In genomic region chr17:12055889-12056288, GRCh38 we compare ENCODE assay signal across 26 cellular contexts. TPM values are rescaled to one million over a fixed set of nuclear protein-coding genes. Genes with fewer than 3 reads are reported as not detected.
A peak's percentile ranks its signal among the peaks of the same experiment; 100 is the strongest.
DNase-seq lines count a peak whose midpoint lies in the region; ATAC-seq, FAIRE-seq and TF ChIP-seq lines count a peak whose summit lies in the region.
"Had no signal": no experiment of that assay in that cellular context is flagged by ENCODE, and none has a peak within 500 bp of the region (broad histone marks: within the 10 kb centered on the region; RNA-seq: fewer than 3 reads in every experiment).

No MANE protein-coding gene starts in this region.

- H3K27ac Mint-ChIP-seq in activated T-helper 17 cell treated with anti-CD3 and anti-CD28 coated beads, Interleukin-2, amount 50 U/mL, for 72 hours = peak overlapping the region; percentile 51
- peak overlapping the region; percentile 24 to 51 for H3K27ac Mint-ChIP-seq in natural killer cell
- H3K27ac Mint-ChIP-seq: memory B cell had no signal

- H3K27ac ChIP-seq in HUES6 (ENCODE audit: low read depth, low read length) = peak overlapping the region; percentile 77; the same call in 1 of the 2 replicates
- no peak overlapping the region for H3K27ac ChIP-seq in kidney (ENCODE audit: low read depth in 2 of 2, low read length in 2 of 2)
- H3K27ac ChIP-seq: heart left ventricle, RWPE1, SK-N-MC, suprapubic skin had no signal

- no peak overlapping the region for H3K4me3 ChIP-seq in HUES6 (ENCODE audit: low read depth, low read length)
- H3K4me3 ChIP-seq in kidney (ENCODE audit: low read length in 2 of 2) = no peak overlapping the region
- H3K4me3 ChIP-seq: HAP-1, heart left ventricle, SK-N-MC, suprapubic skin had no signal

- peaks cover 50% of the 10 kb centered on the region for H3K36me3 Mint-ChIP-seq in activated T-helper 17 cell treated with anti-CD3 and anti-CD28 coated beads, Interleukin-2, amount 50 U/mL, for 72 hours (ENCODE audit: low read depth)
- H3K36me3 Mint-ChIP-seq in natural killer cell = no peaks in the 10 kb centered on the region

- H3K36me3 ChIP-seq in HUES6 (ENCODE audit: control insufficient read depth, insufficient read depth, low read length) = no peaks in the 10 kb centered on the region
- no peaks in the 10 kb centered on the region for H3K36me3 ChIP-seq in kidney (ENCODE audit: control insufficient read depth in 1 of 2, insufficient read depth in 2 of 2, low read length in 2 of 2)
- H3K36me3 ChIP-seq: HAP-1, suprapubic skin had no signal

- no peak overlapping the region for H3K9ac ChIP-seq in HUES6 (ENCODE audit: low read length)
- H3K9ac ChIP-seq in kidney (ENCODE audit: low read length in 2 of 2) = no peak overlapping the region

- TF ChIP-seq CTCF in natural killer cell (IDR thresholded peaks at IDR 0.05) (no peak), kidney (IDR thresholded peaks at IDR 0.05; ENCODE audit: borderline replicate concordance, extremely low read depth, insufficient read depth) (no peak)

- H3K4me1 ChIP-seq in HUES6 (ENCODE audit: control insufficient read depth, insufficient read depth, low read length) (peaks cover 35% of the 10 kb centered on the region), kidney (ENCODE audit: control insufficient read depth in 1 of 2, insufficient read depth in 1 of 2, low read depth in 1 of 2, low read length in 2 of 2) (no peaks in the 10 kb centered on the region)
- H3K4me1 ChIP-seq: suprapubic skin had no signal

- intact Hi-C loops in natural killer cell (cut with micrococcal nuclease) = no loop called here
- intact Hi-C loops in kidney (cut with DNase I) = no loop called here

- DNase-seq in activated CD4-positive, CD25-positive, alpha-beta regulatory T cell (lab: John Stamatoyannopoulos, UW) = no peak
- DNase-seq in natural killer cell (no peak), UCSD-AML1 (lab: John Stamatoyannopoulos, UW; ENCODE audit: unreplicated experiment) (no peak), kidney (no peak), C1 segment of cervical spinal cord (lab: John Stamatoyannopoulos, UW) (no peak)
- DNase-seq: activated CD4-positive, alpha-beta T cell treated with anti-CD3 and anti-CD28 coated beads for 1 hour; activated gamma-delta T cell; AML-193; DMS79 treated with DMSO at 0.1 percent for 48 hours; effector CD8-positive, alpha-beta T cell; foreskin fibroblast; heart left ventricle; left colon; NCI-H1105; NCI-H1930; T1000 had no signal

- ATAC-seq in activated CD4-positive, CD25-positive, alpha-beta regulatory T cell treated with anti-CD3 and anti-CD28 coated beads, Interleukin-2, amount 50 U/mL, for 24 hours = peak; percentile 44 to 60
- no peak for ATAC-seq in activated T-helper 17 cell treated with anti-CD3 and anti-CD28 coated beads, Interleukin-2, amount 50 U/mL, for 72 hours (replicated peaks)
- no peak for ATAC-seq in natural killer cell
- ATAC-seq: heart left ventricle, left colon had no signal

- FAIRE-seq in kidney (lab: Jason Lieb, UNC) = no peak
- FAIRE-seq: bronchial epithelial cell, colon had no signal

- H3K4me3 Mint-ChIP-seq in activated T-helper 17 cell treated with anti-CD3 and anti-CD28 coated beads, Interleukin-2, amount 50 U/mL, for 72 hours = no peak overlapping the region
- no peak overlapping the region for H3K4me3 Mint-ChIP-seq in natural killer cell
- H3K4me3 Mint-ChIP-seq: memory B cell had no signal

- peaks cover 10% of the 10 kb centered on the region for H3K4me1 Mint-ChIP-seq in activated T-helper 17 cell treated with anti-CD3 and anti-CD28 coated beads, Interleukin-2, amount 50 U/mL, for 72 hours
- peaks cover 63 to 67% of the 10 kb centered on the region in 2 donors for H3K4me1 Mint-ChIP-seq in natural killer cell

- H3K27me3 Mint-ChIP-seq in activated T-helper 17 cell treated with anti-CD3 and anti-CD28 coated beads, Interleukin-2, amount 50 U/mL, for 72 hours = no peaks in the 10 kb centered on the region
- H3K27me3 Mint-ChIP-seq in natural killer cell (ENCODE audit: low read depth in 2 of 2) = no peaks in the 10 kb centered on the region
- H3K27me3 Mint-ChIP-seq: memory B cell had no signal

- H3K27me3 ChIP-seq in HUES6 (ENCODE audit: control insufficient read depth, insufficient read depth, low read length) = no peaks in the 10 kb centered on the region
- H3K27me3 ChIP-seq: heart left ventricle, suprapubic skin had no signal

- H3K9me3 ChIP-seq in HUES6 (ENCODE audit: control insufficient read depth, insufficient read depth, low read depth, low read length) (no peaks in the 10 kb centered on the region), kidney (ENCODE audit: control insufficient read depth in 1 of 2, low read length in 2 of 2) (no peaks in the 10 kb centered on the region)
- H3K9me3 ChIP-seq: HAP-1, heart left ventricle, suprapubic skin had no signal

- H3K9me3 Mint-ChIP-seq in activated T-helper 17 cell treated with anti-CD3 and anti-CD28 coated beads, Interleukin-2, amount 50 U/mL, for 72 hours = no peaks in the 10 kb centered on the region
- no peaks in the 10 kb centered on the region for H3K9me3 Mint-ChIP-seq in natural killer cell
- H3K9me3 Mint-ChIP-seq: memory B cell had no signal

RNA-seq across cellular contexts. Expression of gene MAP2K4, which starts 35.2 kb away (rescaled TPM):
- 10 to 100 TPM; 22.1 to 22.7 TPM for total RNA-seq in activated T-helper 17 cell treated with anti-CD3 and anti-CD28 coated beads, Interleukin-2, amount 50 U/mL, for 72 hours
- total RNA-seq in natural killer cell (10 to 100 TPM; 30.1 to 35.0 (median 33.7) TPM), kidney (36.1 TPM)
- polyA plus RNA-seq in kidney (ENCODE audit: insufficient read depth, low read depth, low replicate concordance) = 14.2 TPM

RNA-seq across cellular contexts. Expression of gene ZNF18, which starts 58.6 kb away (rescaled TPM):
- 1 to 10 TPM; 5.1 to 5.7 TPM for total RNA-seq in activated T-helper 17 cell treated with anti-CD3 and anti-CD28 coated beads, Interleukin-2, amount 50 U/mL, for 72 hours
- 10 to 100 TPM; 16.8 to 20.8 (median 17.5) TPM for total RNA-seq in natural killer cell
- total RNA-seq in kidney = 8.2 TPM
- 5.1 TPM for polyA plus RNA-seq in kidney (ENCODE audit: insufficient read depth, low read depth, low replicate concordance)

Comparison
In these comparisons a context has a peak if more than half of its experiments do, and no peak if none do; other contexts are left out.
1. ATAC-seq: peak in activated CD4-positive, CD25-positive, alpha-beta regulatory T cell treated with anti-CD3 and anti-CD28 coated beads, Interleukin-2, amount 50 U/mL, for 24 hours (2 of 2); none in activated T-helper 17 cell treated with anti-CD3 and anti-CD28 coated beads, Interleukin-2, amount 50 U/mL, for 72 hours (single experiment) and natural killer cell (0 of 3).